Comparison of ENCODE assay signal across 8 cellular contexts in genomic region chr2:190947711-190948251, GRCh38.
DNase-seq lines count a peak whose midpoint lies in the region; ATAC-seq and TF ChIP-seq lines count a peak whose summit lies in the region.

No MANE protein-coding gene starts in this region.

- H3K4me1 Mint-ChIP-seq in activated naive CD8-positive, alpha-beta T cell treated with anti-CD3 and anti-CD28 coated beads, Interleukin-2, amount 10 ng/mL, durations not matched to agents 7 days and 5 days: peaks cover 8% of the 10 kb centered on the region
- peaks cover 8% of the 10 kb centered on the region for H3K4me1 Mint-ChIP-seq in glutamatergic neuron (ENCODE audit: low read depth, unreplicated experiment)

- TF ChIP-seq CTCF in GM10266 (IDR thresholded peaks at IDR 0.05; ENCODE audit: control insufficient read depth, insufficient read depth, low read depth, missing control alignments) (peak; percentile 42), glutamatergic neuron (IDR thresholded peaks at IDR 0.05; ENCODE audit: partially characterized antibody, unreplicated experiment) (no peak)

- H3K27ac Mint-ChIP-seq in activated naive CD8-positive, alpha-beta T cell treated with anti-CD3 and anti-CD28 coated beads, Interleukin-2, amount 10 ng/mL, durations not matched to agents 7 days and 5 days: peak overlapping the region; percentile 7
- H3K27ac Mint-ChIP-seq in glutamatergic neuron (ENCODE audit: unreplicated experiment): no peak overlapping the region

- peak; percentile 30; the same call in 1 of the 2 replicates for TF ChIP-seq RAD21 in Ishikawa (IDR thresholded peaks at IDR 0.05; ENCODE audit: low read depth)

- H3K4me1 ChIP-seq in urinary bladder (ENCODE audit: insufficient read depth): no peaks in the 10 kb centered on the region

- H3K4me3 ChIP-seq in urinary bladder (ENCODE audit: low read depth, low read length): no peak overlapping the region

- H3K36me3 Mint-ChIP-seq in activated naive CD8-positive, alpha-beta T cell treated with anti-CD3 and anti-CD28 coated beads, Interleukin-2, amount 10 ng/mL, durations not matched to agents 7 days and 5 days: no peaks in the 10 kb centered on the region
- H3K36me3 Mint-ChIP-seq in glutamatergic neuron (ENCODE audit: unreplicated experiment): no peaks in the 10 kb centered on the region

- no peaks in the 10 kb centered on the region for H3K36me3 ChIP-seq in urinary bladder (ENCODE audit: insufficient read depth)

- 13% methylated on average over 2 of the region's 2 CpGs for WGBS in urinary bladder

- peak overlapping the region; percentile 51 for H3K4me3 Mint-ChIP-seq in activated naive CD8-positive, alpha-beta T cell treated with anti-CD3 and anti-CD28 coated beads, Interleukin-2, amount 10 ng/mL, durations not matched to agents 7 days and 5 days
- H3K4me3 Mint-ChIP-seq in glutamatergic neuron (ENCODE audit: unreplicated experiment): no peak overlapping the region

- POLR2A ChIA-PET in activated naive CD8-positive, alpha-beta T cell treated with anti-CD3 and anti-CD28 coated beads, Interleukin-2, amount 10 ng/mL, durations not matched to agents 7 days and 5 days (lab: Charles Lee): interaction anchor here (0.8 to 1.5 kb wide), 5 partner anchors 10 to 97 kb away, joined by 3 to 9 read pairs (median 7); no protein-coding TSS in a partner anchor

- no peaks in the 10 kb centered on the region for H3K9me3 Mint-ChIP-seq in activated naive CD8-positive, alpha-beta T cell treated with anti-CD3 and anti-CD28 coated beads, Interleukin-2, amount 10 ng/mL, durations not matched to agents 7 days and 5 days
- no peaks in the 10 kb centered on the region for H3K9me3 Mint-ChIP-seq in glutamatergic neuron (ENCODE audit: unreplicated experiment)

- peak; percentile 58 for ATAC-seq in GM21528 (IDR thresholded peaks at IDR 0.05; ENCODE audit: low FRiP score, unreplicated experiment)
- ATAC-seq in activated naive CD8-positive, alpha-beta T cell treated with anti-CD3 and anti-CD28 coated beads, Interleukin-2, amount 10 ng/mL, durations not matched to agents 7 days and 5 days (ENCODE audit: low read depth): peak; percentile 67

- no peak for TF ChIP-seq EP300 in Ishikawa (IDR thresholded peaks at IDR 0.05; ENCODE audit: borderline replicate concordance)

- H3K27me3 Mint-ChIP-seq in activated naive CD8-positive, alpha-beta T cell treated with anti-CD3 and anti-CD28 coated beads, Interleukin-2, amount 10 ng/mL, durations not matched to agents 7 days and 5 days: no peaks in the 10 kb centered on the region
- H3K27me3 Mint-ChIP-seq in glutamatergic neuron (ENCODE audit: unreplicated experiment): no peaks in the 10 kb centered on the region

- DNase-seq in GM10266 (ENCODE audit: extremely low spot score): peak; percentile 10
- no peak for DNase-seq in activated naive CD8-positive, alpha-beta T cell treated with anti-CD3 and anti-CD28 coated beads, Interleukin-2, amount 10 ng/mL, durations not matched to agents 7 days and 5 days
- DNase-seq in iris pigment epithelial cell (ENCODE audit: low read depth): peak; percentile 77
- no peak for DNase-seq in glutamatergic neuron
- DNase-seq in globus pallidus (ENCODE audit: low spot score): no peak

- peak overlapping the region; percentile 2 for H3K27ac ChIP-seq in urinary bladder (ENCODE audit: low read depth)

TF ChIP-seq in Ishikawa, 13 proteins besides CTCF, POLR2A, EP300 and RAD21:
- TF ChIP-seq NFIC (IDR thresholded peaks at IDR 0.05): peak; percentile 7; the same call in 1 of the 2 replicates
- TF ChIP-seq MAX (IDR thresholded peaks at IDR 0.05): no peak; the same call in 1 of the 2 replicates

Comparison
In these comparisons a context has a peak if more than half of its experiments do, and no peak if none do; other contexts are left out.
1. DNase-seq: peak in GM10266 (single experiment) and iris pigment epithelial cell (single experiment); none in activated naive CD8-positive, alpha-beta T cell treated with anti-CD3 and anti-CD28 coated beads, Interleukin-2, amount 10 ng/mL, durations not matched to agents 7 days and 5 days (single experiment), glutamatergic neuron (single experiment) and globus pallidus (single experiment).